ENCODE assay signal across 2 cellular contexts in the genomic region with DNA sequence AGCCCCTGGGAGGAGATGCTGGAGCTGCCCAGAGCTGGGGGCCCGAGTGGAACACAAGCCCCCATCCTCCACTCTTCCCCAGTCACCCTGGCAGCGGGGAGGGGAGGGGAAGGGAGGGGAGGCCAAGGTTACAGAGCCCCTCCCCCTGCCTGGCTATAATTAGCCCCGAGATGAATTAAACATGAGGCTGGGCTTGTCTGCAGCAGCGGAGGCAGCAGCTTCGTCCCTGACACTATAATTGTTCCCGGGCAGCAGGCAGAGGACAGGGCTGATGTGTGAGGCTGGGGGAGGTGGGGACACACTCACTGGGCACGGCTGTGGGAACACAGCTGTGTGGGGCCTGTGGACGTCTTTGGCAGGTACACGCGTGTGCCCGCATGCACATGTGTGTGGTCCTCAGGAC.
TF ChIP-seq lines count a peak whose summit lies in the region.

No MANE protein-coding gene starts in this region.

TF ChIP-seq in HEK293, 187 proteins besides CTCF, POLR2A, EP300 and RAD21:
- TF ChIP-seq ZNF341 (tag by site-specific recombination; IDR thresholded peaks at IDR 0.05; ENCODE audit: low read depth) = peak; percentile 43; the same call in 1 of the 2 replicates
- TF ChIP-seq ZXDB (tag by site-specific recombination; IDR thresholded peaks at IDR 0.05) = no peak
- TF ChIP-seq ZBTB20 (tag by site-specific recombination; IDR thresholded peaks at IDR 0.05) = peak; percentile 51; the same call in 1 of the 2 replicates
- no peak for TF ChIP-seq ZNF530 (tag by site-specific recombination; IDR thresholded peaks at IDR 0.05; ENCODE audit: low read depth)
- TF ChIP-seq SP2 (tag by site-specific recombination; IDR thresholded peaks at IDR 0.05) = no peak
- no peak for TF ChIP-seq ZNF660 (tag by site-specific recombination; IDR thresholded peaks at IDR 0.05)
- TF ChIP-seq TCF7L2 (IDR thresholded peaks at IDR 0.05; ENCODE audit: borderline replicate concordance, low read depth, low read length) = no peak
- peak; percentile 23; the same call in 1 of the 2 replicates for TF ChIP-seq SP7 (tag by site-specific recombination; IDR thresholded peaks at IDR 0.05)
- TF ChIP-seq WT1 (tag by site-specific recombination; IDR thresholded peaks at IDR 0.05) = 0 out of 2 replicates have a peak, but pooled peaks have one; percentile 24
- TF ChIP-seq ZBTB10 (tag by site-specific recombination; IDR thresholded peaks at IDR 0.05) = no peak
- TF ChIP-seq ZNF449 (tag by site-specific recombination; IDR thresholded peaks at IDR 0.05) = peak; percentile 50; the same call in 1 of the 2 replicates

TF ChIP-seq in H1, 55 proteins besides CTCF, POLR2A, EP300 and RAD21:
- TF ChIP-seq SP4 (IDR thresholded peaks at IDR 0.05; ENCODE audit: low read length) (no peak), BCL11A (IDR thresholded peaks at IDR 0.05; ENCODE audit: low read depth in 2 of 2, low read length in 2 of 2) (no peak), KDM5A (IDR thresholded peaks at IDR 0.05; ENCODE audit: low read length) (no peak), KDM1A (IDR thresholded peaks at IDR 0.05; ENCODE audit: borderline replicate concordance, low read length) (no peak), NRF1 (IDR thresholded peaks at IDR 0.05; ENCODE audit: low read depth, low read length) (no peak), HDAC2 (IDR thresholded peaks at IDR 0.05; ENCODE audit: borderline replicate concordance in 1 of 2, low read depth in 2 of 2, low read length in 2 of 2) (no peak), EGR1 (IDR thresholded peaks at IDR 0.05; ENCODE audit: borderline replicate concordance, low read depth, low read length) (no peak), POLR2AphosphoS5 (IDR thresholded peaks at IDR 0.05; ENCODE audit: low read depth, low read length) (no peak), SIN3A (conservative IDR thresholded peaks at IDR 0.05 in 1 of 2, IDR thresholded peaks at IDR 0.05 in 1 of 2; ENCODE audit: low read depth in 1 of 2, low read length in 2 of 2) (no peak), RBBP5 (IDR thresholded peaks at IDR 0.05; ENCODE audit: borderline replicate concordance, low read depth, low read length) (peak; percentile 93), YY1 (IDR thresholded peaks at IDR 0.05; ENCODE audit: low read depth, low read length) (no peak), CREB1 (IDR thresholded peaks at IDR 0.05) (no peak), NANOG (IDR thresholded peaks at IDR 0.05; ENCODE audit: insufficient read depth, low read depth, low read length, poor library complexity, severe bottlenecking) (no peak), SP1 (IDR thresholded peaks at IDR 0.05; ENCODE audit: low read depth, low read length) (peak; percentile 69; the same call in 1 of the 2 replicates), KDM4A (IDR thresholded peaks at IDR 0.05; ENCODE audit: low read depth, low read length, severe bottlenecking) (no peak), CBX5 (IDR thresholded peaks at IDR 0.05; ENCODE audit: low read depth, low read length) (no peak), TCF12 (IDR thresholded peaks at IDR 0.05; ENCODE audit: low read depth, low read length) (0 out of 2 replicates have a peak, but pooled peaks have one; percentile 34), CHD1 (IDR thresholded peaks at IDR 0.05; ENCODE audit: low read depth, low read length) (no peak), SIX5 (IDR thresholded peaks at IDR 0.05; ENCODE audit: low read depth, low read length) (no peak), CHD2 (IDR thresholded peaks at IDR 0.05; ENCODE audit: low read length) (no peak), BRCA1 (IDR thresholded peaks at IDR 0.05; ENCODE audit: low read depth, low read length) (no peak), ASH2L (IDR thresholded peaks at IDR 0.05; ENCODE audit: low read length) (peak; percentile 75)
- TF ChIP-seq, protein P1, sequence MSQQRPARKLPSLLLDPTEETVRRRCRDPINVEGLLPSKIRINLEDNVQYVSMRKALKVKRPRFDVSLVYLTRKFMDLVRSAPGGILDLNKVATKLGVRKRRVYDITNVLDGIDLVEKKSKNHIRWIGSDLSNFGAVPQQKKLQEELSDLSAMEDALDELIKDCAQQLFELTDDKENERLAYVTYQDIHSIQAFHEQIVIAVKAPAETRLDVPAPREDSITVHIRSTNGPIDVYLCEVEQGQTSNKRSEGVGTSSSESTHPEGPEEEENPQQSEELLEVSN (IDR thresholded peaks at IDR 0.05) = 0 out of 2 replicates have a peak, but pooled peaks have one; percentile 13
- TF ChIP-seq, protein P2, sequence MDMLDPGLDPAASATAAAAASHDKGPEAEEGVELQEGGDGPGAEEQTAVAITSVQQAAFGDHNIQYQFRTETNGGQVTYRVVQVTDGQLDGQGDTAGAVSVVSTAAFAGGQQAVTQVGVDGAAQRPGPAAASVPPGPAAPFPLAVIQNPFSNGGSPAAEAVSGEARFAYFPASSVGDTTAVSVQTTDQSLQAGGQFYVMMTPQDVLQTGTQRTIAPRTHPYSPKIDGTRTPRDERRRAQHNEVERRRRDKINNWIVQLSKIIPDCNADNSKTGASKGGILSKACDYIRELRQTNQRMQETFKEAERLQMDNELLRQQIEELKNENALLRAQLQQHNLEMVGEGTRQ (IDR thresholded peaks at IDR 0.05; ENCODE audit: low read length) = no peak
- TF ChIP-seq, protein P3, sequence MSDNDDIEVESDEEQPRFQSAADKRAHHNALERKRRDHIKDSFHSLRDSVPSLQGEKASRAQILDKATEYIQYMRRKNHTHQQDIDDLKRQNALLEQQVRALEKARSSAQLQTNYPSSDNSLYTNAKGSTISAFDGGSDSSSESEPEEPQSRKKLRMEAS (IDR thresholded peaks at IDR 0.05) = no peak
